Comparison of ENCODE assay signal across 13 cellular contexts in the genomic region with DNA sequence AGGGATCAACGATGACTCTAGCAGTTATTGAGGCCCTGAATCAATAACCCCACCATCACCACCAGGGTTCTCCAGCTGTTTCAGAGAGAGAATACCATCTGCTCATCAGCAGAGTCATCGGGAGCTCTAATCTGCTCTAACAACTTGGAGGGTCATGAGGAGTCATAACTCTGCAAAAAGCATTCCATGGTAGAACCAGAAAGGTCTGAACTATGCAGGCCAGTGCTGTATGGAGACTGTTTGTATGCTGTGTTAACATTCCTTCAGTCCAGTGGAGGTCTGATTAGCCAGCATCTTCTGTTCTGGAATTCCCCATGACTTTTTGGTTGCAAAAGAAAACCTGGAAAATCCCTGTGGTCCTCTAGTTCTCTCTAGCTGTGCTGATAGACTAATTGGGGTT. TPM values are rescaled to one million over a fixed set of nuclear protein-coding genes. Genes with fewer than 3 reads are reported as not detected.
DNase-seq lines count a peak whose midpoint lies in the region; ATAC-seq and TF ChIP-seq lines count a peak whose summit lies in the region.
"Had no signal": no experiment of that assay in that cellular context is flagged by ENCODE, and none has a peak within 500 bp of the region (broad histone marks: within the 10 kb centered on the region; RNA-seq: fewer than 3 reads in every experiment).

No MANE protein-coding gene starts in this region.

- 67% methylated on average over 2 of the region's 2 CpGs for WGBS in right cardiac atrium
- 78 to 82% methylated on average over 2 of the region's 2 CpGs for WGBS in upper lobe of left lung, 2 donors
- 68 to 84% (median 77%) methylated on average over 2 of the region's 2 CpGs for WGBS in adrenal gland, 4 donors
- WGBS in neuronal stem cell (ENCODE audit: extremely low coverage in 2 of 2, insufficient read length in 2 of 2, insufficient replicate concordance in 1 of 2), 2 donors, result no CpG with 5 or more reads among the region's 2 CpGs

- H3K36me3 Mint-ChIP-seq in progenitor cell of endocrine pancreas (ENCODE audit: insufficient read depth), result no peaks in the 10 kb centered on the region
- H3K36me3 Mint-ChIP-seq: activated naive CD8-positive, alpha-beta T cell treated with anti-CD3 and anti-CD28 coated beads, Interleukin-2, amount 10 ng/mL, durations not matched to agents 7 days and 5 days had no signal

- intact Hi-C loops in left cardiac atrium (cut with DNase I), result no loop called here
- intact Hi-C loops in right cardiac atrium (cut with DNase I), result no loop called here
- intact Hi-C loops in adrenal gland (cut with DNase I), result no loop called here

- no peak overlapping the region for H3K9ac ChIP-seq in neuronal stem cell (ENCODE audit: low read depth, low read length, poor library complexity)

- no peak overlapping the region for H3K27ac Mint-ChIP-seq in progenitor cell of endocrine pancreas
- H3K27ac Mint-ChIP-seq: activated naive CD8-positive, alpha-beta T cell treated with anti-CD3 and anti-CD28 coated beads, Interleukin-2, amount 10 ng/mL, durations not matched to agents 7 days and 5 days had no signal

- no peak overlapping the region for H3K23ac ChIP-seq in neuronal stem cell (ENCODE audit: low read depth, low read length, poor library complexity)

- H3K36me3 ChIP-seq in upper lobe of left lung, result no peaks in the 10 kb centered on the region
- H3K36me3 ChIP-seq in adrenal gland (replicated peaks in 1 of 2), result no peaks in the 10 kb centered on the region
- H3K36me3 ChIP-seq in neuronal stem cell (replicated peaks in 1 of 2; ENCODE audit: control insufficient read depth in 2 of 2, insufficient read depth in 2 of 2, low read length in 2 of 2), result no peaks in the 10 kb centered on the region

- no peak for TF ChIP-seq CTCF in astrocyte of the cerebellum (IDR thresholded peaks at IDR 0.05; ENCODE audit: low read depth, low read length, missing control alignments)
- no peak for TF ChIP-seq CTCF in upper lobe of left lung (IDR thresholded peaks at IDR 0.05)
- TF ChIP-seq CTCF in adrenal gland (IDR thresholded peaks at IDR 0.05), result no peak
- no peak for TF ChIP-seq CTCF in progenitor cell of endocrine pancreas (IDR thresholded peaks at IDR 0.05; ENCODE audit: unreplicated experiment)

- no peak overlapping the region for H3K14ac ChIP-seq in neuronal stem cell (ENCODE audit: low read length)

- no peak overlapping the region for H2AK5ac ChIP-seq in neuronal stem cell (ENCODE audit: low read depth, low read length)

- peaks cover 27% of the 10 kb centered on the region for H3K4me1 Mint-ChIP-seq in progenitor cell of endocrine pancreas (ENCODE audit: low read depth)

- H3K4me2 ChIP-seq in neuronal stem cell (ENCODE audit: insufficient read depth, low read length, poor library complexity, severe bottlenecking), result no peak overlapping the region

- no peaks in the 10 kb centered on the region for H3K79me1 ChIP-seq in neuronal stem cell (ENCODE audit: low read depth, low read length)

- H3K27ac ChIP-seq in right cardiac atrium (ENCODE audit: low read length), result no peak overlapping the region
- peak overlapping the region in 3 of 4 donors; percentile 45 to 77 (median 60) for H3K27ac ChIP-seq in upper lobe of left lung
- peak overlapping the region in 1 of 5 donors; percentile 86 for H3K27ac ChIP-seq in adrenal gland
- H3K27ac ChIP-seq in neuronal stem cell (replicated peaks; ENCODE audit: low read length), result no peak overlapping the region

- H2BK12ac ChIP-seq in neuronal stem cell (ENCODE audit: low read length), result no peak overlapping the region

- TF ChIP-seq POLR2A in upper lobe of left lung (IDR thresholded peaks at IDR 0.05), result no peak
- no peak for TF ChIP-seq POLR2A in adrenal gland (IDR thresholded peaks at IDR 0.05)

- no peak overlapping the region for H2BK120ac ChIP-seq in neuronal stem cell (ENCODE audit: low read depth, low read length)

- no peak for TF ChIP-seq EP300 in upper lobe of left lung (IDR thresholded peaks at IDR 0.05)

- in situ Hi-C loops in astrocyte of the cerebellum (cut with HindIII; ENCODE audit: low sequenced_read_pairs), result no loop called here

- no peak overlapping the region for H2BK15ac ChIP-seq in neuronal stem cell (ENCODE audit: low read length)

- no peaks in the 10 kb centered on the region for H3K9me3 ChIP-seq in right cardiac atrium (ENCODE audit: control insufficient read depth, low read length)
- no peaks in the 10 kb centered on the region for H3K9me3 ChIP-seq in upper lobe of left lung
- no peaks in the 10 kb centered on the region for H3K9me3 ChIP-seq in adrenal gland (replicated peaks in 1 of 3)
- peaks cover 4 to 5% of the 10 kb centered on the region in 2 donors for H3K9me3 ChIP-seq in neuronal stem cell (replicated peaks in 1 of 2; ENCODE audit: control insufficient read depth in 2 of 2, insufficient read depth in 1 of 2, low read depth in 1 of 2, low read length in 2 of 2)

- H2BK5ac ChIP-seq in neuronal stem cell (ENCODE audit: low read length), result no peak overlapping the region

- H4K91ac ChIP-seq in neuronal stem cell (ENCODE audit: low read depth, low read length, poor library complexity), result no peak overlapping the region

- DNase-seq in left cardiac atrium (no peak), right cardiac atrium (no peak), astrocyte of the cerebellum (ENCODE audit: low read depth) (peak; percentile 73), kidney glomerular epithelial cell (lab: John Stamatoyannopoulos, UW) (peak; percentile 95), upper lobe of left lung (no peak), adrenal gland (no peak), neuronal stem cell (ENCODE audit: low spot score) (no peak), progenitor cell of endocrine pancreas (ENCODE audit: low spot score, unreplicated experiment) (no peak)
- DNase-seq: activated naive CD8-positive, alpha-beta T cell treated with anti-CD3 and anti-CD28 coated beads, Interleukin-2, amount 10 ng/mL, durations not matched to agents 7 days and 5 days; H7; hippocampal formation had no signal

- H3K27me3 ChIP-seq in right cardiac atrium (ENCODE audit: control insufficient read depth, insufficient read depth), result no peaks in the 10 kb centered on the region
- no peaks in the 10 kb centered on the region for H3K27me3 ChIP-seq in upper lobe of left lung
- H3K27me3 ChIP-seq in adrenal gland, result no peaks in the 10 kb centered on the region
- H3K27me3 ChIP-seq in neuronal stem cell (ENCODE audit: control insufficient read depth in 3 of 3, insufficient read depth in 3 of 3, low read depth in 1 of 3, low read length in 3 of 3), result peaks cover 0 to 4% (median 0%) of the 10 kb centered on the region in 3 experiments

- H3K9me3 Mint-ChIP-seq in progenitor cell of endocrine pancreas (ENCODE audit: low read depth), result no peaks in the 10 kb centered on the region

- H3K18ac ChIP-seq in neuronal stem cell (ENCODE audit: low read length), result no peak overlapping the region

- no peak overlapping the region for H4K8ac ChIP-seq in neuronal stem cell (ENCODE audit: low read depth, low read length)

- ATAC-seq in left cardiac atrium, result peak; percentile 16 to 17
- ATAC-seq in right cardiac atrium, result no peak
- peak in 1 of 2 donors; percentile 26 for ATAC-seq in upper lobe of left lung (ENCODE audit: low FRiP score in 2 of 2)
- ATAC-seq: K562 had no signal

- no peaks in the 10 kb centered on the region for H3K4me1 ChIP-seq in right cardiac atrium (ENCODE audit: control insufficient read depth, insufficient read depth, low read length)
- peaks cover 23 to 39% (median 29%) of the 10 kb centered on the region in 4 donors for H3K4me1 ChIP-seq in upper lobe of left lung
- peaks cover 0 to 13% of the 10 kb centered on the region in 2 donors for H3K4me1 ChIP-seq in adrenal gland (replicated peaks in 1 of 2)
- peaks cover 0 to 8% of the 10 kb centered on the region in 2 donors for H3K4me1 ChIP-seq in neuronal stem cell (ENCODE audit: control insufficient read depth in 2 of 2, insufficient read depth in 1 of 2, low read depth in 1 of 2, low read length in 2 of 2)

- H3K4me3 ChIP-seq in right cardiac atrium (ENCODE audit: low read length), result no peak overlapping the region
- H3K4me3 ChIP-seq in astrocyte of the cerebellum (ENCODE audit: low read depth, low read length), result no peak overlapping the region
- H3K4me3 ChIP-seq in upper lobe of left lung, result no peak overlapping the region
- no peak overlapping the region for H3K4me3 ChIP-seq in adrenal gland
- no peak overlapping the region for H3K4me3 ChIP-seq in neuronal stem cell (ENCODE audit: low read length in 2 of 2)
- H3K4me3 ChIP-seq: K562 had no signal

- no peak overlapping the region for H2AFZ ChIP-seq in neuronal stem cell (ENCODE audit: low read length)

- no peaks in the 10 kb centered on the region for H3K27me3 Mint-ChIP-seq in progenitor cell of endocrine pancreas

- H3K4me3 Mint-ChIP-seq in progenitor cell of endocrine pancreas (ENCODE audit: low read depth), result no peak overlapping the region
- H3K4me3 Mint-ChIP-seq: activated naive CD8-positive, alpha-beta T cell treated with anti-CD3 and anti-CD28 coated beads, Interleukin-2, amount 10 ng/mL, durations not matched to agents 7 days and 5 days had no signal

- no peak overlapping the region for H3K4ac ChIP-seq in neuronal stem cell (ENCODE audit: low read length)

RNA-seq across cellular contexts. Expression of gene ITGB6, which starts 9.4 kb away (rescaled TPM):
- total RNA-seq in left cardiac atrium (under 1 TPM; 0.77 to 0.86 TPM), right cardiac atrium (1 to 10 TPM; 1.1 to 2.2 (median 1.5) TPM), upper lobe of left lung (100 to 1,000 TPM in 1 of 6 donors, 10 to 100 TPM in 5; 52.6 to 124 (median 68.8) TPM), adrenal gland (under 1 TPM in 2 of 8 donors, not detected in 6; 0.18 to 0.53 TPM), progenitor cell of endocrine pancreas (6.7 and 7.0 TPM in 2 replicates)
- polyA plus RNA-seq in right cardiac atrium (0.32 TPM), adrenal gland (under 1 TPM in 1 of 3 donors, not detected in 2; 0.08 TPM)
- polyA plus RNA-seq in neuronal stem cell (2013, experiment 1 of 2), result not detected
- polyA plus RNA-seq in neuronal stem cell (2013, experiment 2 of 2), result not detected
- total RNA-seq: A673; activated naive CD8-positive, alpha-beta T cell treated with anti-CD3 and anti-CD28 coated beads, Interleukin-2, amount 10 ng/mL, durations not matched to agents 7 days and 5 days; H7 had no signal
- polyA plus RNA-seq: K562 had no signal

Comparison
In these comparisons a context has a peak if more than half of its experiments do, and no peak if none do; other contexts are left out.
1. ATAC-seq: peak in left cardiac atrium (2 of 2); none in right cardiac atrium (0 of 2).
2. DNase-seq: peak in astrocyte of the cerebellum (single experiment) and kidney glomerular epithelial cell (single experiment); none in left cardiac atrium (single experiment), right cardiac atrium (0 of 3), upper lobe of left lung (0 of 2), adrenal gland (0 of 7), neuronal stem cell (single experiment) and progenitor cell of endocrine pancreas (single experiment).
3. H3K27ac ChIP-seq: peak in upper lobe of left lung (3 of 4); none in right cardiac atrium (single experiment) and neuronal stem cell (single experiment).